In the genomic region with DNA sequence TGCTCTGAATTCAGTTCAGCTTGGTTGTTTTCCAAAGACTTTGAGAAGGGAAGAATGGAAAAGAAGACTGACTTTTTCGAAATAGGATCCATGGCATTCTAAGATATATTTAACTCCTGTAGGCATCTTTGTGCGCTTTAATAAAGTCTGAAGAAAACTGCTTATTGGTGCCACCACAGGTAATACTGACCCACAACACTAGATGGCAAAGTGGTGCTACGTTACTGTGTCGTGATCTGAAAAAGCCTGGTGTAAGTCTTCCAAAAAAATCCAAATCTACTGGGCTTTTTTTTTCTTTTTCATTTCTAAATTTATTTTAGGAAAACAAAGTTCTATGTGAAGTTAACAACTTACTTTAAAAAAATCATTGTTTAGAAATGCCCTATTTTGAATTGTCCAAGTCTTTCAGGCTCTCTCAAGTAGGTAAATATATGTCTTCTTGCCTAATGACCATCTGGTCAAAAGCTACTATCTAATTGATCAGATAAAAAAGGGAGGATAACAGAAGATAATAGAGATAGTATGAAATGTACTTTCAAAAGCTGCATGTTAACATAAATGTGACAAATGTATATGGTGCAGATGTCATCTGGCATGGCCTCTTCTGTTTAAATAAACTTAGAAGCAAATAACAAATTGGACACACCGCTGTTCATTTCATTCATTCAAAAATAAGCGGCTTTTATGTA, we compare ENCODE assay signal across 9 cellular contexts. TPM values are rescaled to one million over a fixed set of nuclear protein-coding genes. Genes with fewer than 3 reads are reported as not detected.
DNase-seq lines count a peak whose midpoint lies in the region; ATAC-seq, FAIRE-seq and TF ChIP-seq lines count a peak whose summit lies in the region.
"Had no signal": no experiment of that assay in that cellular context is flagged by ENCODE, and none has a peak within 500 bp of the region (broad histone marks: within the 10 kb centered on the region; RNA-seq: fewer than 3 reads in every experiment).

No MANE protein-coding gene starts in this region.

- no peak overlapping the region for H2BK12ac ChIP-seq in H9 (ENCODE audit: insufficient read length, low read depth, low read length)

- no peak overlapping the region for H2AK5ac ChIP-seq in H9 (ENCODE audit: insufficient read length, low read length)

- peaks cover 13 to 15% of the 10 kb centered on the region in 2 experiments; a peak in 3 of 4 replicates for H3K4me1 Mint-ChIP-seq in H9

- H3K9me3 ChIP-seq in H9 (ENCODE audit: control insufficient read depth, low read depth, low read length) (no peaks in the 10 kb centered on the region), right atrium auricular region (no peaks in the 10 kb centered on the region), small intestine (ENCODE audit: control insufficient read depth, low read depth) (no peaks in the 10 kb centered on the region)

- H3K9ac ChIP-seq in H9 (ENCODE audit: extremely low read depth, insufficient read length, low read length) = no peak overlapping the region

- no peak overlapping the region for H3K4me2 ChIP-seq in H9 (ENCODE audit: insufficient read depth, insufficient read length, low read length)

- H4K8ac ChIP-seq in H9 (replicated peaks; ENCODE audit: insufficient read length, low read depth, low read length) = no peak overlapping the region

- H3K27me3 ChIP-seq in H9 (ENCODE audit: insufficient read depth, low read length) = no peaks in the 10 kb centered on the region
- H3K27me3 ChIP-seq in right atrium auricular region = no peaks in the 10 kb centered on the region
- H3K27me3 ChIP-seq in small intestine (ENCODE audit: control insufficient read depth in 2 of 2, insufficient read depth in 2 of 2, low read length in 2 of 2) = no peaks in the 10 kb centered on the region

- H3K23me2 ChIP-seq in H9 (ENCODE audit: insufficient read length, low read depth, low read length, poor library complexity, severe bottlenecking) = no peaks in the 10 kb centered on the region

- H2BK120ac ChIP-seq in H9 (ENCODE audit: low read depth, low read length, poor library complexity, severe bottlenecking) = no peak overlapping the region

- no peak overlapping the region for H3K14ac ChIP-seq in H9 (ENCODE audit: insufficient read depth, low read length)

- no peak overlapping the region for H2BK20ac ChIP-seq in H9 (ENCODE audit: low read depth, low read length, poor library complexity, severe bottlenecking)

- no peaks in the 10 kb centered on the region for H3K79me1 ChIP-seq in H9 (ENCODE audit: insufficient read depth, low read depth, low read length, poor library complexity, severe bottlenecking)

- H3K36me3 ChIP-seq in right atrium auricular region (no peaks in the 10 kb centered on the region), small intestine (ENCODE audit: control insufficient read depth in 2 of 2, insufficient read depth in 2 of 2, low read length in 2 of 2) (no peaks in the 10 kb centered on the region)

- ATAC-seq in HG03457 (IDR thresholded peaks at IDR 0.05; ENCODE audit: unreplicated experiment) (no peak), HG03097 (IDR thresholded peaks at IDR 0.05; ENCODE audit: low FRiP score, unreplicated experiment) (no peak)

- H2BK15ac ChIP-seq in H9 (ENCODE audit: low read depth, low read length) = no peak overlapping the region

- no peak overlapping the region for H3T11ph ChIP-seq in H9 (ENCODE audit: low read length)

- no peak overlapping the region for H3K27ac ChIP-seq in H9 (ENCODE audit: insufficient read length, low read depth, low read length)
- no peak overlapping the region for H3K27ac ChIP-seq in right atrium auricular region
- no peak overlapping the region for H3K27ac ChIP-seq in small intestine (ENCODE audit: low read depth in 1 of 2, low read length in 1 of 2)
- H3K27ac ChIP-seq: skin epidermis had no signal

- H3K18ac ChIP-seq in H9 (ENCODE audit: insufficient read length, low read depth, low read length) = no peak overlapping the region

- H3K4me3 ChIP-seq in right atrium auricular region (no peak overlapping the region), small intestine (ENCODE audit: low read depth in 1 of 2, low read length in 2 of 2) (no peak overlapping the region)
- H3K4me3 ChIP-seq: skin epidermis had no signal

- FAIRE-seq in small intestine (lab: Jason Lieb, UNC) = no peak

- no CpG with 5 or more reads among the region's 6 CpGs for WGBS in H9 (ENCODE audit: extremely low coverage, insufficient read length, low lambda C conversion rate)
- WGBS in small intestine, 3 donors = 27 to 30% (median 27%) methylated on average over 6 of the region's 6 CpGs

- no peak overlapping the region for H3K23ac ChIP-seq in H9 (ENCODE audit: insufficient read length, low read depth, low read length)

- no peak overlapping the region for H4K5ac ChIP-seq in H9 (ENCODE audit: insufficient read length, low read depth, low read length)

- no peak overlapping the region for H3K27ac Mint-ChIP-seq in H9

- H3K9me3 Mint-ChIP-seq in H9 = peaks cover 63 to 74% of the 10 kb centered on the region in 2 experiments

- no peaks in the 10 kb centered on the region; the same call in 1 of the 2 replicates for H3K4me1 ChIP-seq in H9 (ENCODE audit: insufficient read depth, low read length)
- no peaks in the 10 kb centered on the region for H3K4me1 ChIP-seq in right atrium auricular region
- H3K4me1 ChIP-seq in small intestine (ENCODE audit: control insufficient read depth in 2 of 2, insufficient read depth in 1 of 2, low read depth in 1 of 2, low read length in 1 of 2) = no peaks in the 10 kb centered on the region

- TF ChIP-seq CTCF in H9 (conservative IDR thresholded peaks at IDR 0.05) (peak; percentile 72), right atrium auricular region (IDR thresholded peaks at IDR 0.05) (peak; percentile 45 to 76)

- no peak overlapping the region for H3K4me3 Mint-ChIP-seq in H9

- DNase-seq in COR-L47 (lab: John Stamatoyannopoulos, UW) (peak; percentile 15), H9 (peak; percentile 32), NCI-H524 treated with DMSO at 0.1 percent for 48 hours (lab: John Stamatoyannopoulos, UW) (peak; percentile 43), right atrium auricular region (ENCODE audit: low spot score) (no peak), small intestine (peak; percentile 43)
- peak; percentile 25 to 43 for DNase-seq in activated T-cell treated with anti-CD3 and anti-CD28 coated beads, Interleukin-2, amount 50 U/mL, for 48 hours

- no peak overlapping the region for H2AFZ ChIP-seq in H9 (ENCODE audit: low read length)

- peaks cover 2% of the 10 kb centered on the region for H3K27me3 Mint-ChIP-seq in H9 (ENCODE audit: low read depth)

- H3K36me3 Mint-ChIP-seq in H9 (ENCODE audit: insufficient read depth in 1 of 3, low read depth in 3 of 3) = no peaks in the 10 kb centered on the region; a peak in 3 of 7 replicates

- no peaks in the 10 kb centered on the region for H3K79me2 ChIP-seq in H9 (ENCODE audit: insufficient read depth, low read length)

- no peak overlapping the region for H3K56ac ChIP-seq in H9 (ENCODE audit: insufficient read length, low read depth, low read length)

- H4K20me1 ChIP-seq in H9 (ENCODE audit: control insufficient read depth, insufficient read depth, insufficient read length) = no peaks in the 10 kb centered on the region

- H2BK5ac ChIP-seq in H9 (ENCODE audit: insufficient read length, low read length) = no peak overlapping the region

- no peak overlapping the region for H3K4ac ChIP-seq in H9 (ENCODE audit: low read depth, low read length)

- H4K91ac ChIP-seq in H9 (ENCODE audit: insufficient read length, low read depth, low read length) = no peak overlapping the region

RNA-seq across cellular contexts. Expression of a gene that starts 47.0 kb away (rescaled TPM):
- total RNA-seq in H9 (2021) (100 and 102 TPM in 2 replicates), right atrium auricular region (10 to 100 TPM; 13.3 to 24.3 TPM)
- polyA plus RNA-seq in small intestine = 10 to 100 TPM; 24.2 to 61.1 (median 29.5) TPM
